ENCODE assay signal across 14 cellular contexts in genomic region chr13:83333614-83334388, GRCh38.
DNase-seq lines count a peak whose midpoint lies in the region; ATAC-seq and TF ChIP-seq lines count a peak whose summit lies in the region.
"Had no signal": no experiment of that assay in that cellular context is flagged by ENCODE, and none has a peak within 500 bp of the region (broad histone marks: within the 10 kb centered on the region; RNA-seq: fewer than 3 reads in every experiment).

No MANE protein-coding gene starts in this region.

- H3K4me1 ChIP-seq in DND-41 (ENCODE audit: insufficient read depth, low read length) = peaks cover 6% of the 10 kb centered on the region; the same call in 1 of the 2 replicates
- H3K4me1 ChIP-seq in SJCRH30 = peaks cover 21% of the 10 kb centered on the region
- no peaks in the 10 kb centered on the region for H3K4me1 ChIP-seq in smooth muscle cell (ENCODE audit: low read depth)
- H3K4me1 ChIP-seq: A549, BLaER1, HAP-1 had no signal

- H3K4me3 ChIP-seq in DND-41 (ENCODE audit: low read depth in 1 of 2, low read length in 2 of 2) (no peak overlapping the region), SJCRH30 (peak overlapping the region; percentile 28), fibroblast of mammary gland (ENCODE audit: control insufficient read depth, low read depth, low read length) (no peak overlapping the region), smooth muscle cell (no peak overlapping the region)
- H3K4me3 ChIP-seq: A549, BLaER1, HAP-1 had no signal

- no peaks in the 10 kb centered on the region for H3K9me3 Mint-ChIP-seq in nephron progenitor cell

- H3K36me3 ChIP-seq in DND-41 (ENCODE audit: insufficient read depth, low read length) (no peaks in the 10 kb centered on the region), SJCRH30 (no peaks in the 10 kb centered on the region), smooth muscle cell (ENCODE audit: low read depth) (no peaks in the 10 kb centered on the region)
- H3K36me3 ChIP-seq: BLaER1, HAP-1 had no signal

- H3K27me3 ChIP-seq in DND-41 (ENCODE audit: insufficient read depth, low read length, poor library complexity) (no peaks in the 10 kb centered on the region), SJCRH30 (no peaks in the 10 kb centered on the region), smooth muscle cell (ENCODE audit: low read depth) (no peaks in the 10 kb centered on the region)
- H3K27me3 ChIP-seq: BLaER1 had no signal

- peak overlapping the region; percentile 53; the same call in 1 of the 2 replicates for H2AFZ ChIP-seq in DND-41 (ENCODE audit: low read depth, low read length)
- no peak overlapping the region for H2AFZ ChIP-seq in smooth muscle cell (ENCODE audit: low read depth)

- DNase-seq in DND-41 = no peak
- DNase-seq in SJCRH30 = peak; percentile 16 to 66
- peak; percentile 16 for DNase-seq in fibroblast of mammary gland (ENCODE audit: low read depth)
- DNase-seq in smooth muscle cell (lab: John Stamatoyannopoulos, UW; ENCODE audit: unreplicated experiment) = no peak
- DNase-seq in stimulated activated CD4-positive, alpha-beta T cell treated with anti-CD3 and anti-CD28 coated beads, Interleukin-4, amount 100 ng/mL, for 4 hours = no peak
- DNase-seq in nephron progenitor cell = no peak
- DNase-seq: AML-193, Calu3, DMS 273 treated with DMSO at 0.1 percent for 48 hours had no signal

- H3K27ac ChIP-seq in DND-41 (ENCODE audit: low read length) (no peak overlapping the region), SJCRH30 (peak overlapping the region; percentile 68), smooth muscle cell (ENCODE audit: low read depth) (peak overlapping the region; percentile 39)
- H3K27ac ChIP-seq: A549, BLaER1 had no signal

- H3K4me2 ChIP-seq in DND-41 (ENCODE audit: insufficient read depth, low read length) = no peak overlapping the region
- no peak overlapping the region for H3K4me2 ChIP-seq in smooth muscle cell
- H3K4me2 ChIP-seq: A549, BLaER1 had no signal

- H3K4me1 Mint-ChIP-seq in nephron progenitor cell = no peaks in the 10 kb centered on the region

- H3K79me2 ChIP-seq in DND-41 (ENCODE audit: insufficient read depth, low read length) (no peaks in the 10 kb centered on the region), smooth muscle cell (ENCODE audit: low read depth) (no peaks in the 10 kb centered on the region)

- 75% methylated on average over 7 of the region's 7 CpGs for WGBS in smooth muscle cell (ENCODE audit: low lambda C conversion rate)

- H3K27me3 Mint-ChIP-seq in nephron progenitor cell (ENCODE audit: low read depth, poor library complexity) = peaks cover 3% of the 10 kb centered on the region

- TF ChIP-seq CTCF in DND-41 (IDR thresholded peaks at IDR 0.05; ENCODE audit: borderline replicate concordance, extremely low read depth, low read length, poor library complexity, severe bottlenecking) = no peak
- no peak for TF ChIP-seq CTCF in fibroblast of mammary gland (conservative IDR thresholded peaks at IDR 0.05; ENCODE audit: control insufficient read depth, insufficient read depth, low read depth, low read length)
- TF ChIP-seq CTCF in smooth muscle cell (IDR thresholded peaks at IDR 0.05; ENCODE audit: borderline replicate concordance, insufficient read depth, poor library complexity, severe bottlenecking) = no peak
- TF ChIP-seq CTCF in nephron progenitor cell (IDR thresholded peaks at IDR 0.05) = no peak

- H3K9ac ChIP-seq in DND-41 (ENCODE audit: low read depth, low read length) (no peak overlapping the region), smooth muscle cell (ENCODE audit: low read depth) (no peak overlapping the region)
- H3K9ac ChIP-seq: BLaER1 had no signal

- no peaks in the 10 kb centered on the region for H4K20me1 ChIP-seq in DND-41 (ENCODE audit: insufficient read depth, low read length)
- no peaks in the 10 kb centered on the region for H4K20me1 ChIP-seq in smooth muscle cell (ENCODE audit: low read depth)
- H4K20me1 ChIP-seq: BLaER1 had no signal

- no peaks in the 10 kb centered on the region for H3K36me3 Mint-ChIP-seq in nephron progenitor cell (ENCODE audit: low read depth)

- H3F3A ChIP-seq in smooth muscle cell (ENCODE audit: low read depth) = no peaks in the 10 kb centered on the region

- no peak overlapping the region for H3K27ac Mint-ChIP-seq in nephron progenitor cell

- ATAC-seq in DND-41 (ENCODE audit: insufficient read depth, low read depth) = no peak
- no peak for ATAC-seq in GM18909 (IDR thresholded peaks at IDR 0.05; ENCODE audit: poor library complexity, unreplicated experiment)
- ATAC-seq: A549, HepG2 had no signal

- H3K9me3 ChIP-seq in DND-41 (ENCODE audit: insufficient read depth, low read length, severe bottlenecking) (no peaks in the 10 kb centered on the region), SJCRH30 (replicated peaks) (no peaks in the 10 kb centered on the region; the same call in 1 of the 2 replicates), smooth muscle cell (replicated peaks; ENCODE audit: low read depth) (no peaks in the 10 kb centered on the region)
- H3K9me3 ChIP-seq: A549, BLaER1, HAP-1 had no signal

- no peak overlapping the region for H3K4me3 Mint-ChIP-seq in nephron progenitor cell

Comparison
In these comparisons a context has a peak if more than half of its experiments do, and no peak if none do; other contexts are left out.
1. DNase-seq: peak in SJCRH30 (2 of 2) and fibroblast of mammary gland (single experiment); none in DND-41 (single experiment), smooth muscle cell (single experiment), stimulated activated CD4-positive, alpha-beta T cell treated with anti-CD3 and anti-CD28 coated beads, Interleukin-4, amount 100 ng/mL, for 4 hours (0 of 2) and nephron progenitor cell (single experiment).